33 cellular contexts compared by ENCODE assay signal in the genomic region with DNA sequence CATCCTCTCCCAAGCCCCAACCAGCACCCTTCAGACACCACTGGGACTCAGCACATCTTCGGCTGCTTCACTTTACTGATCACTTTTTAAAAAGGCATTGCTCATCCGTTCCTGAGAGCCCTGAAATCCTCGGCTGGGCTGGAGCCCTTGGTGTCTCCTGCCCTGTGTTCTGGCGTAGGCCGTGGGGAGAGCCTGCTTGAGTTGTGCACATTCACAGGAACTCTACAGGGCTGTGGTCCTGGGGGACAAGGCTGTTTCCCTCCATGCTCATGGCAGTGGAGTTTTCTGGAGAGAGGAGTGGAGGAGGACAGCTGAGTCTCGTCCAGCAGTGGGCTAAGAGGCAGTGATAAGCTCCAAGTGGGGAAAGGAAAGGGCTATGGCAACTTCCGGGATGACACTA. TPM values are rescaled to one million over a fixed set of nuclear protein-coding genes. Genes with fewer than 3 reads are reported as not detected.
"Had no signal": no experiment of that assay in that cellular context is flagged by ENCODE, and none has a peak within 500 bp of the region (broad histone marks: within the 10 kb centered on the region; RNA-seq: fewer than 3 reads in every experiment).

No MANE protein-coding gene starts in this region.

- H3K27me3 Mint-ChIP-seq: activated CD4-positive, alpha-beta memory T cell treated with anti-CD3 and anti-CD28 coated beads for 36 hours; activated CD4-positive, alpha-beta T cell treated with anti-CD3 and anti-CD28 coated beads, Interleukin-2, amount 10 ng/mL, durations not matched to agents 7 days and 5 days; activated naive CD8-positive, alpha-beta T cell; activated naive CD8-positive, alpha-beta T cell treated with anti-CD3 and anti-CD28 coated beads, Interleukin-2, amount 50 U/mL, for 24 hours; T-cell had no signal

- H3K4me3 Mint-ChIP-seq: activated CD4-positive, alpha-beta memory T cell treated with anti-CD3 and anti-CD28 coated beads for 36 hours; activated CD4-positive, alpha-beta T cell treated with anti-CD3 and anti-CD28 coated beads, Interleukin-2, amount 10 ng/mL, durations not matched to agents 7 days and 5 days; activated naive CD8-positive, alpha-beta T cell; activated naive CD8-positive, alpha-beta T cell treated with anti-CD3 and anti-CD28 coated beads, Interleukin-2, amount 50 U/mL, for 24 hours; activated T-cell treated with anti-CD3 and anti-CD28 coated beads, Interleukin-2, amount 50 U/mL, for 72 hours; T-cell had no signal

- H3K36me3 Mint-ChIP-seq: T-cell had no signal

- H3K27ac Mint-ChIP-seq: activated CD4-positive, alpha-beta memory T cell treated with anti-CD3 and anti-CD28 coated beads for 36 hours; activated CD4-positive, alpha-beta T cell treated with anti-CD3 and anti-CD28 coated beads, Interleukin-2, amount 10 ng/mL, durations not matched to agents 7 days and 5 days; activated naive CD8-positive, alpha-beta T cell; activated naive CD8-positive, alpha-beta T cell treated with anti-CD3 and anti-CD28 coated beads, Interleukin-2, amount 50 U/mL, for 24 hours; activated T-cell treated with anti-CD3 and anti-CD28 coated beads, Interleukin-2, amount 50 U/mL, for 72 hours; activated T-helper 2 cell treated with anti-CD3 and anti-CD28 coated beads, Interferon-gamma antibody, Interleukin-2, Interleukin-4, amounts not matched to agents 10 μg/mL and 5 μg/mL and 100 μg/mL, durations not matched to agents 14 hours and 24 hours and 36 hours; T-cell had no signal

- H3K36me3 ChIP-seq: brain microvascular endothelial cell, Peyer's patch had no signal

- H3K27me3 ChIP-seq: brain microvascular endothelial cell, Peyer's patch had no signal

- H3K4me3 ChIP-seq: Peyer's patch had no signal

- H3K4me1 Mint-ChIP-seq: activated CD4-positive, alpha-beta T cell treated with anti-CD3 and anti-CD28 coated beads, Interleukin-2, amount 10 ng/mL, durations not matched to agents 7 days and 5 days; activated naive CD8-positive, alpha-beta T cell treated with anti-CD3 and anti-CD28 coated beads, Interleukin-2, amount 50 U/mL, for 24 hours; T-cell had no signal

- DNase-seq: activated CD4-positive, alpha-beta memory T cell treated with anti-CD3 and anti-CD28 coated beads for 36 hours; activated CD4-positive, alpha-beta T cell treated with anti-CD3 and anti-CD28 coated beads, Interleukin-2, amount 10 ng/mL, durations not matched to agents 7 days and 5 days; activated gamma-delta T cell; activated naive CD4-positive, alpha-beta T cell treated with Interleukin-2 at 50 U/mL for 16 hours; activated naive CD8-positive, alpha-beta T cell treated with anti-CD3 and anti-CD28 coated beads, Interleukin-2, amount 50 U/mL, for 24 hours; activated T-cell treated with anti-CD3 and anti-CD28 coated beads, Interleukin-2, amount 50 U/mL, for 1 hour; activated T-cell treated with anti-CD3 and anti-CD28 coated beads, Interleukin-2, amount 50 U/mL, for 72 hours; anterior cingulate cortex; brain microvascular endothelial cell; central memory CD4-positive, alpha-beta T cell; Karpas-422; KBM-7; NCI-H1105; NCI-H1417 treated with DMSO at 0.1 percent for 48 hours; NCI-H187 treated with DMSO at 0.1 percent for 48 hours; NCI-H2081; NCI-H345; NCI-H524 treated with DMSO at 0.1 percent for 48 hours; Peyer's patch; RPMI8226; SIG-M5; T-cell; T-helper 2 cell; T-helper 9 cell; WERI-Rb-1 had no signal

- H3K4me1 ChIP-seq: Peyer's patch had no signal

- ATAC-seq: activated naive CD8-positive, alpha-beta T cell treated with anti-CD3 and anti-CD28 coated beads, Interleukin-2, amount 50 U/mL, for 24 hours; activated T-cell treated with anti-CD3 and anti-CD28 coated beads, Interleukin-2, amount 50 U/mL, for 72 hours; PC-3; Right ventricle myocardium inferior; SK-N-SH treated with all-trans-retinoic acid at 6 μM for 48 hours; T-cell had no signal

- H3K9me3 Mint-ChIP-seq: activated CD4-positive, alpha-beta memory T cell treated with anti-CD3 and anti-CD28 coated beads for 36 hours; activated CD4-positive, alpha-beta T cell treated with anti-CD3 and anti-CD28 coated beads, Interleukin-2, amount 10 ng/mL, durations not matched to agents 7 days and 5 days; activated naive CD8-positive, alpha-beta T cell treated with anti-CD3 and anti-CD28 coated beads, Interleukin-2, amount 50 U/mL, for 24 hours; activated T-cell treated with anti-CD3 and anti-CD28 coated beads, Interleukin-2, amount 50 U/mL, for 72 hours; activated T-helper 2 cell treated with anti-CD3 and anti-CD28 coated beads, Interferon-gamma antibody, Interleukin-2, Interleukin-4, amounts not matched to agents 10 μg/mL and 5 μg/mL and 100 μg/mL, durations not matched to agents 14 hours and 24 hours and 36 hours; T-cell had no signal

- H3K9me3 ChIP-seq: Peyer's patch had no signal

- H3K27ac ChIP-seq: brain microvascular endothelial cell, Peyer's patch, WERI-Rb-1 had no signal

RNA-seq across cellular contexts. Expression of a gene that starts 46.1 kb away (rescaled TPM):
- total RNA-seq: activated CD4-positive, alpha-beta memory T cell treated with anti-CD3 and anti-CD28 coated beads for 36 hours; activated CD4-positive, alpha-beta T cell treated with anti-CD3 and anti-CD28 coated beads, Interleukin-2, amount 10 ng/mL, durations not matched to agents 7 days and 5 days; activated CD8-positive, alpha-beta memory T cell treated with anti-CD3 and anti-CD28 coated beads for 36 hours; activated T-cell treated with anti-CD3 and anti-CD28 coated beads, Interleukin-2, amount 50 U/mL, for 72 hours; activated T-helper 2 cell treated with anti-CD3 and anti-CD28 coated beads, Interferon-gamma antibody, Interleukin-2, Interleukin-4, amounts not matched to agents 10 μg/mL and 5 μg/mL and 100 μg/mL, durations not matched to agents 14 hours and 24 hours and 36 hours; MCF 10A; PC-3; Right ventricle myocardium inferior; SK-MEL-5; T-cell had no signal
